Comparison of ENCODE assay signal across 8 cellular contexts in the genomic region with DNA sequence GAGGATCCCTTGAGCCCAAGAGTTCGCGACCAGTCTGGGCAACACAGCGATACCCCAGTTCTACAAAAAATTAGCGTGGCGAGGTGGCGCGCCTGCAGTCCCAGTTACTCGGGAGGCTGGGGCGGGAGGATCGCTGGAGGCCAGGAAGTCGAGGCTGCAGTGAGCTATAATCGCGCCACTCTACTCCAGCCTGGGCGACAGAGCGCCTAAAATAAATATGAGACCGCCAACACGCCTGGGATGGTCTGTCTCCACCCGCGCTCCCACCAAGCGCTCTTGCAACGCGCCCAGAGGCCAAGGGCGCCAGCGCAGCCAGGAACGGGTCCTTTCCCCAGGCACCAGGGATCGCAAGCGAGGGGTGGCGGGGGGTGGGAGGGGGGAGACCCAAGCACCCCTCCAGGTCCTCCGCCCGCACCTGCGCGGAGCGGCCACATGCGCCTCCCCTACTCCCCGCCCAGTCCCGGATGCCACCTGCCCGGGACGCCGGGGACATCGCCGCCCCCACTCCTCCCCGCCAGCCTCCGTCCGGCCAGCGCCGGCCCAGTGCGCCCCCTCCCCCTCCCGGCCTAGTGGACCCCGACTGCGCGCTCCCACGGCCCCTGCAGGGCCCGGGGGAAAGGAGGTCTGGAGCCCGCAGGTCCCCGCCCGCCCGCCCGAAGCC. TPM values are rescaled to one million over a fixed set of nuclear protein-coding genes. Genes with fewer than 3 reads are reported as not detected.
A peak's percentile ranks its signal among the peaks of the same experiment; 100 is the strongest.
DNase-seq lines count a peak whose midpoint lies in the region; ATAC-seq, FAIRE-seq and TF ChIP-seq lines count a peak whose summit lies in the region.

No MANE protein-coding gene starts in this region.

- BruUV-seq in endothelial cell of umbilical vein (replicated peaks; lab: Mats Ljungman, UMichigan), result no TSS peak

- no peaks in the 10 kb centered on the region for H3K4me1 ChIP-seq in endothelial cell of umbilical vein (ENCODE audit: control insufficient read depth, extremely low read depth, insufficient read depth, low read length)

- no peak overlapping the region for H3K27ac ChIP-seq in endothelial cell of umbilical vein (ENCODE audit: insufficient read depth, low read depth, low read length)

- POLR2A ChIA-PET in AG04449 (lab: Yijun Ruan, JAX), result no interaction called here
- POLR2A ChIA-PET in endothelial cell of umbilical vein (lab: Charles Lee), result no interaction called here

- ATAC-seq in GM18909 (IDR thresholded peaks at IDR 0.05; ENCODE audit: poor library complexity, unreplicated experiment) (peak; percentile 68), HG03442 (IDR thresholded peaks at IDR 0.05; ENCODE audit: unreplicated experiment) (peak; percentile 53), GM18517 (IDR thresholded peaks at IDR 0.05; ENCODE audit: unreplicated experiment) (no peak)
- peak; percentile 38 to 48 for ATAC-seq in natural killer cell treated with Interleukin-12 subunit alpha and Interleukin-12 subunit beta and Interleukin-15 and Interleukin-18, amount 100 ng/mL, for 72 hours

- H3K9me3 Mint-ChIP-seq in natural killer cell treated with Interleukin-12 subunit alpha and Interleukin-12 subunit beta and Interleukin-15 and Interleukin-18, amount 100 ng/mL, for 72 hours, result no peaks in the 10 kb centered on the region

- FAIRE-seq in endothelial cell of umbilical vein (lab: Jason Lieb, UNC), result peak; percentile 44

- H3K36me3 ChIP-seq in endothelial cell of umbilical vein (ENCODE audit: control insufficient read depth in 2 of 2, extremely low read depth in 1 of 2, insufficient read depth in 2 of 2, low read length in 2 of 2), result no peaks in the 10 kb centered on the region

- CTCF ChIA-PET in AG04449 (lab: Yijun Ruan, JAX), result no interaction called here
- CTCF ChIA-PET in endothelial cell of umbilical vein (lab: Charles Lee), result no interaction called here

- H3K9me3 ChIP-seq in endothelial cell of umbilical vein (replicated peaks; ENCODE audit: control insufficient read depth, insufficient read depth, low read length), result no peaks in the 10 kb centered on the region

- intact Hi-C loops in endothelial cell of umbilical vein (cut with micrococcal nuclease), result loop anchor here (2.0 kb wide), 1 partner anchor 17 kb away; the partner anchor contains the start of gene GPATCH1

- DNase-seq in AG04449 (ENCODE audit: low read depth, low spot score) (no peak), endothelial cell of umbilical vein (ENCODE audit: low read depth, low spot score) (no peak), activated gamma-delta T cell treated with Interleukin-2 at 50 U/mL for 16 hours (no peak)
- peak; percentile 31 for DNase-seq in activated CD4-positive, CD25-positive, alpha-beta regulatory T cell treated with anti-CD3 and anti-CD28 coated beads, Interleukin-2, amount 50 U/mL, for 72 hours
- DNase-seq in natural killer cell treated with Interleukin-12 subunit alpha and Interleukin-12 subunit beta and Interleukin-15 and Interleukin-18, amount 100 ng/mL, for 72 hours (ENCODE audit: low spot score), result no peak

- TF ChIP-seq POLR2A in endothelial cell of umbilical vein (IDR thresholded peaks at IDR 0.05; ENCODE audit: low read depth, low read length), result no peak

- no peak overlapping the region for H3K4me2 ChIP-seq in endothelial cell of umbilical vein (ENCODE audit: insufficient read depth, low read length)

- peak overlapping the region; percentile 2 for H2AFZ ChIP-seq in endothelial cell of umbilical vein (ENCODE audit: low read depth, low read length)

- H3K9me1 ChIP-seq in endothelial cell of umbilical vein (replicated peaks; ENCODE audit: control insufficient read depth, extremely low read depth, insufficient read depth, low read length), result no peaks in the 10 kb centered on the region

- H3K27me3 Mint-ChIP-seq in natural killer cell treated with Interleukin-12 subunit alpha and Interleukin-12 subunit beta and Interleukin-15 and Interleukin-18, amount 100 ng/mL, for 72 hours, result peaks cover 19 to 22% of the 10 kb centered on the region in 2 donors

- dilution Hi-C loops in endothelial cell of umbilical vein (cut with MboI; ENCODE audit: extremely low pct_ligation_motif_present, low sequenced_read_pairs), result no loop called here

- no peaks in the 10 kb centered on the region for H3K4me1 Mint-ChIP-seq in natural killer cell treated with Interleukin-12 subunit alpha and Interleukin-12 subunit beta and Interleukin-15 and Interleukin-18, amount 100 ng/mL, for 72 hours (ENCODE audit: low read depth in 2 of 2)

- H3K9ac ChIP-seq in endothelial cell of umbilical vein (replicated peaks; ENCODE audit: extremely low read depth, insufficient read depth, low read length), result no peak overlapping the region

- H3K36me3 Mint-ChIP-seq in natural killer cell treated with Interleukin-12 subunit alpha and Interleukin-12 subunit beta and Interleukin-15 and Interleukin-18, amount 100 ng/mL, for 72 hours, result no peaks in the 10 kb centered on the region

- H3K4me3 ChIP-seq in AG04449 (ENCODE audit: low read depth, low read length) (peak overlapping the region; percentile 58), endothelial cell of umbilical vein (replicated peaks in 1 of 3; ENCODE audit: insufficient read depth in 1 of 3, low read depth in 1 of 3, low read length in 3 of 3) (peak overlapping the region in 1 of 3 experiments; percentile 59)

- H3K4me3 Mint-ChIP-seq in natural killer cell treated with Interleukin-12 subunit alpha and Interleukin-12 subunit beta and Interleukin-15 and Interleukin-18, amount 100 ng/mL, for 72 hours, result peak overlapping the region; percentile 22

- H4K20me1 ChIP-seq in endothelial cell of umbilical vein (replicated peaks; ENCODE audit: control insufficient read depth, extremely low read depth, insufficient read depth, low read length), result no peaks in the 10 kb centered on the region

- H3K79me2 ChIP-seq in endothelial cell of umbilical vein (ENCODE audit: control insufficient read depth, insufficient read depth, low read length), result no peaks in the 10 kb centered on the region

- H3K27me3 ChIP-seq in endothelial cell of umbilical vein (ENCODE audit: control insufficient read depth in 2 of 2, insufficient read depth in 2 of 2, low read length in 2 of 2), result peaks cover 5 to 16% of the 10 kb centered on the region in 2 experiments

- TF ChIP-seq CTCF in AG04449 (IDR thresholded peaks at IDR 0.05; ENCODE audit: insufficient read depth, low read length, missing control alignments) (no peak), endothelial cell of umbilical vein (IDR thresholded peaks at IDR 0.05; ENCODE audit: extremely low read depth in 1 of 2, insufficient read depth in 1 of 2, low read depth in 1 of 2, low read length in 2 of 2) (no peak)

- no peak overlapping the region for H3K27ac Mint-ChIP-seq in natural killer cell treated with Interleukin-12 subunit alpha and Interleukin-12 subunit beta and Interleukin-15 and Interleukin-18, amount 100 ng/mL, for 72 hours

TF ChIP-seq in endothelial cell of umbilical vein, 7 proteins besides CTCF, POLR2A, EP300 and RAD21:
- TF ChIP-seq EZH2 (IDR thresholded peaks at IDR 0.05; ENCODE audit: borderline replicate concordance, low read depth, low read length, severe bottlenecking), result peak; percentile 54
- TF ChIP-seq, protein P1, sequence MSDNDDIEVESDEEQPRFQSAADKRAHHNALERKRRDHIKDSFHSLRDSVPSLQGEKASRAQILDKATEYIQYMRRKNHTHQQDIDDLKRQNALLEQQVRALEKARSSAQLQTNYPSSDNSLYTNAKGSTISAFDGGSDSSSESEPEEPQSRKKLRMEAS (IDR thresholded peaks at IDR 0.05; ENCODE audit: insufficient read depth, insufficient read length), result no peak

RNA-seq across cellular contexts. Expression of gene RHPN2, which starts 0.4 kb away (rescaled TPM):
- 2.7 and 3.3 TPM in 2 replicates for total RNA-seq in endothelial cell of umbilical vein
- polyA plus RNA-seq in endothelial cell of umbilical vein, result 1.9 and 2.3 TPM in 2 replicates
- 2.7 and 2.8 TPM in 2 replicates for polyA plus RNA-seq in endothelial cell of umbilical vein (2011; cell fraction: cytosol; rRNA removed)
- polyA plus RNA-seq in endothelial cell of umbilical vein (2011; cell fraction: nucleus; rRNA removed), result 2.6 and 2.9 TPM in 2 replicates
- 2.1 and 2.5 TPM in 2 replicates for polyA plus RNA-seq in endothelial cell of umbilical vein (2012)
- 5.9 and 6.2 TPM in 2 replicates for polyA minus RNA-seq in endothelial cell of umbilical vein
- 16.5 TPM for polyA minus RNA-seq in endothelial cell of umbilical vein (2011; cell fraction: cytosol; rRNA and poly(A)+ RNA removed)
- polyA minus RNA-seq in endothelial cell of umbilical vein (2011; cell fraction: nucleus; rRNA and poly(A)+ RNA removed), result 1.2 and 2.0 TPM in 2 replicates
- total RNA-seq in natural killer cell treated with Interleukin-12 subunit alpha and Interleukin-12 subunit beta and Interleukin-15 and Interleukin-18, amount 100 ng/mL, for 72 hours, result under 1 TPM; 0.31 to 0.75 TPM

RNA-seq across cellular contexts. Expression of gene GPATCH1, which starts 16.7 kb away (rescaled TPM):
- total RNA-seq in endothelial cell of umbilical vein, result 8.1 and 9.2 TPM in 2 replicates
- 3.5 and 4.5 TPM in 2 replicates for polyA plus RNA-seq in endothelial cell of umbilical vein
- 6.6 and 7.6 TPM in 2 replicates for polyA plus RNA-seq in endothelial cell of umbilical vein (2011; cell fraction: cytosol; rRNA removed)
- 12.3 and 14.9 TPM in 2 replicates for polyA plus RNA-seq in endothelial cell of umbilical vein (2011; cell fraction: nucleus; rRNA removed)
- 8.4 and 9.7 TPM in 2 replicates for polyA plus RNA-seq in endothelial cell of umbilical vein (2012)
- polyA minus RNA-seq in endothelial cell of umbilical vein, result 8.4 and 19.2 TPM in 2 replicates
- polyA minus RNA-seq in endothelial cell of umbilical vein (2011; cell fraction: cytosol; rRNA and poly(A)+ RNA removed), result 7.4 TPM
- polyA minus RNA-seq in endothelial cell of umbilical vein (2011; cell fraction: nucleus; rRNA and poly(A)+ RNA removed), result 7.3 and 8.8 TPM in 2 replicates
- 10 to 100 TPM; 12.6 to 16.0 TPM for total RNA-seq in natural killer cell treated with Interleukin-12 subunit alpha and Interleukin-12 subunit beta and Interleukin-15 and Interleukin-18, amount 100 ng/mL, for 72 hours
